In the genomic region with DNA sequence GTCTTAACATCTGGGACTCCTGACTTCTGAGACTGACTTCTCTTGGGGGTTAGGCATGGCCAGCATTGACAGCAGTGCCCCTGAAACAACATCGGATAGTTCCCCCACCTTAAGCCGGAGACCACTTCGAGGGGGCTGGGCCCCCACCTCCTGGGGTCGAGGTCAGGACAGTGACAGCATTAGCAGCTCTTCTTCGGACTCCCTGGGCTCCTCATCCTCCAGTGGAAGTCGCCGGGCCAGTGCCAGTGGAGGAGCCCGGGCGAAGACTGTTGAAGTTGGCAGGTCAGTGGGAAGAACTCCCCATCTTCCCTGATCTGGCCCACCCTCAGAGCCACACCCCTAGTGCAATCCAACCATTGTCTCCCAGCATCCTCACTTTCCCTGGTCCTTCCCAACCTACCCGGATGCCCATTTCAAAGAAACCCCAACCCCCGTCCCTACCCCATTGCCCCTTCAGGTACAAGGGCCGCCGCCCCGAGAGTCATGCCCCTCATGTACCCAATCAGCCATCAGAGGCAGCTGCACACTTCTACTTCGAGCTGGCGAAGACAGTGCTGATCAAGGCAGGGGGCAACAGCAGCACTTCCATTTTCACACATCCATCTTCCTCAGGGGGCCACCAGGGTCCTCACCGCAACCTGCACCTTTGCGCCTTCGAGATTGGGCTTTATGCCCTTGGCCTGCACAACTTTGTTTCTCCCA, we compare ENCODE assay signal across 1 cellular context.
TF ChIP-seq lines count a peak whose summit lies in the region.

No MANE protein-coding gene starts in this region.

TF ChIP-seq in endothelial cell of umbilical vein, 7 proteins besides CTCF, POLR2A, EP300 and RAD21:
- no peak for TF ChIP-seq POLR2AphosphoS5 (IDR thresholded peaks at IDR 0.05; ENCODE audit: insufficient read depth, low read depth, low read length)
- no peak for TF ChIP-seq GATA2 (IDR thresholded peaks at IDR 0.05; ENCODE audit: insufficient read depth, insufficient read length, low read depth, low read length)
- no peak for TF ChIP-seq EZH2 (IDR thresholded peaks at IDR 0.05; ENCODE audit: borderline replicate concordance, low read depth, low read length, severe bottlenecking)
- TF ChIP-seq MYC (IDR thresholded peaks at IDR 0.05; ENCODE audit: low read depth, low read length): no peak
- no peak for TF ChIP-seq FOS (IDR thresholded peaks at IDR 0.05; ENCODE audit: borderline replicate concordance, insufficient read depth, low read length)
- TF ChIP-seq JUN (IDR thresholded peaks at IDR 0.05; ENCODE audit: borderline replicate concordance, insufficient read depth, insufficient read length, low read depth): no peak
- TF ChIP-seq, protein P1, sequence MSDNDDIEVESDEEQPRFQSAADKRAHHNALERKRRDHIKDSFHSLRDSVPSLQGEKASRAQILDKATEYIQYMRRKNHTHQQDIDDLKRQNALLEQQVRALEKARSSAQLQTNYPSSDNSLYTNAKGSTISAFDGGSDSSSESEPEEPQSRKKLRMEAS (IDR thresholded peaks at IDR 0.05; ENCODE audit: insufficient read depth, insufficient read length): no peak
